In genomic region chr15:57680021-57680420, GRCh38 we compare ENCODE assay signal across 1 cellular context.
TF ChIP-seq lines count a peak whose summit lies in the region.

No MANE protein-coding gene starts in this region.

TF ChIP-seq in GM12878, 131 proteins besides CTCF, POLR2A, EP300 and RAD21 (continued from another document):
- TF ChIP-seq, protein P1, sequence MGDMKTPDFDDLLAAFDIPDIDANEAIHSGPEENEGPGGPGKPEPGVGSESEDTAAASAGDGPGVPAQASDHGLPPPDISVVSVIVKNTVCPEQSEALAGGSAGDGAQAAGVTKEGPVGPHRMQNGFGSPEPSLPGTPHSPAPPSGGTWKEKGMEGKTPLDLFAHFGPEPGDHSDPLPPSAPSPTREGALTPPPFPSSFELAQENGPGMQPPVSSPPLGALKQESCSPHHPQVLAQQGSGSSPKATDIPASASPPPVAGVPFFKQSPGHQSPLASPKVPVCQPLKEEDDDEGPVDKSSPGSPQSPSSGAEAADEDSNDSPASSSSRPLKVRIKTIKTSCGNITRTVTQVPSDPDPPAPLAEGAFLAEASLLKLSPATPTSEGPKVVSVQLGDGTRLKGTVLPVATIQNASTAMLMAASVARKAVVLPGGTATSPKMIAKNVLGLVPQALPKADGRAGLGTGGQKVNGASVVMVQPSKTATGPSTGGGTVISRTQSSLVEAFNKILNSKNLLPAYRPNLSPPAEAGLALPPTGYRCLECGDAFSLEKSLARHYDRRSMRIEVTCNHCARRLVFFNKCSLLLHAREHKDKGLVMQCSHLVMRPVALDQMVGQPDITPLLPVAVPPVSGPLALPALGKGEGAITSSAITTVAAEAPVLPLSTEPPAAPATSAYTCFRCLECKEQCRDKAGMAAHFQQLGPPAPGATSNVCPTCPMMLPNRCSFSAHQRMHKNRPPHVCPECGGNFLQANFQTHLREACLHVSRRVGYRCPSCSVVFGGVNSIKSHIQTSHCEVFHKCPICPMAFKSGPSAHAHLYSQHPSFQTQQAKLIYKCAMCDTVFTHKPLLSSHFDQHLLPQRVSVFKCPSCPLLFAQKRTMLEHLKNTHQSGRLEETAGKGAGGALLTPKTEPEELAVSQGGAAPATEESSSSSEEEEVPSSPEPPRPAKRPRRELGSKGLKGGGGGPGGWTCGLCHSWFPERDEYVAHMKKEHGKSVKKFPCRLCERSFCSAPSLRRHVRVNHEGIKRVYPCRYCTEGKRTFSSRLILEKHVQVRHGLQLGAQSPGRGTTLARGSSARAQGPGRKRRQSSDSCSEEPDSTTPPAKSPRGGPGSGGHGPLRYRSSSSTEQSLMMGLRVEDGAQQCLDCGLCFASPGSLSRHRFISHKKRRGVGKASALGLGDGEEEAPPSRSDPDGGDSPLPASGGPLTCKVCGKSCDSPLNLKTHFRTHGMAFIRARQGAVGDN (IDR thresholded peaks at IDR 0.05): no peak
- TF ChIP-seq HDGF (IDR thresholded peaks at IDR 0.05) (no peak), PAX5 (IDR thresholded peaks at IDR 0.05; ENCODE audit: borderline replicate concordance, low read depth, low read length) (no peak), NFYA (IDR thresholded peaks at IDR 0.05; ENCODE audit: borderline replicate concordance, low read depth, low read length) (no peak), SIX5 (IDR thresholded peaks at IDR 0.05; ENCODE audit: low read depth, low read length, severe bottlenecking) (no peak), RAD51 (IDR thresholded peaks at IDR 0.05) (no peak), ETV6 (conservative IDR thresholded peaks at IDR 0.05 in 1 of 2, IDR thresholded peaks at IDR 0.05 in 1 of 2; ENCODE audit: borderline replicate concordance in 1 of 2, low read depth in 1 of 2) (no peak), LARP7 (IDR thresholded peaks at IDR 0.05) (no peak), BCL11A (IDR thresholded peaks at IDR 0.05; ENCODE audit: low read depth, low read length) (no peak), IKZF2 (IDR thresholded peaks at IDR 0.05) (no peak), YBX1 (IDR thresholded peaks at IDR 0.05) (no peak), IRF3 (IDR thresholded peaks at IDR 0.05) (no peak), ZNF274 (IDR thresholded peaks at IDR 0.05; ENCODE audit: insufficient read depth, insufficient read length) (no peak), MEF2B (IDR thresholded peaks at IDR 0.05; ENCODE audit: partially characterized antibody, poor library complexity, severe bottlenecking) (no peak), ZSCAN29 (IDR thresholded peaks at IDR 0.05) (no peak), CBX3 (IDR thresholded peaks at IDR 0.05; ENCODE audit: borderline replicate concordance, low read depth) (no peak), MYC (IDR thresholded peaks at IDR 0.05; ENCODE audit: insufficient read depth, insufficient read length, insufficient replicate concordance, low read length, severe bottlenecking) (no peak), RELA (IDR thresholded peaks at IDR 0.05; ENCODE audit: borderline replicate concordance, partially characterized antibody) (no peak)
TF ChIP-seq in GM12878: peak in this region for 0.
